Comparison of ENCODE assay signal across 1 cellular context in genomic region chr17:75043789-75044188, GRCh38.
TF ChIP-seq lines count a peak whose summit lies in the region.

No MANE protein-coding gene starts in this region.

TF ChIP-seq in HEK293, 187 proteins besides CTCF, POLR2A, EP300 and RAD21:
- TF ChIP-seq, protein P1, sequence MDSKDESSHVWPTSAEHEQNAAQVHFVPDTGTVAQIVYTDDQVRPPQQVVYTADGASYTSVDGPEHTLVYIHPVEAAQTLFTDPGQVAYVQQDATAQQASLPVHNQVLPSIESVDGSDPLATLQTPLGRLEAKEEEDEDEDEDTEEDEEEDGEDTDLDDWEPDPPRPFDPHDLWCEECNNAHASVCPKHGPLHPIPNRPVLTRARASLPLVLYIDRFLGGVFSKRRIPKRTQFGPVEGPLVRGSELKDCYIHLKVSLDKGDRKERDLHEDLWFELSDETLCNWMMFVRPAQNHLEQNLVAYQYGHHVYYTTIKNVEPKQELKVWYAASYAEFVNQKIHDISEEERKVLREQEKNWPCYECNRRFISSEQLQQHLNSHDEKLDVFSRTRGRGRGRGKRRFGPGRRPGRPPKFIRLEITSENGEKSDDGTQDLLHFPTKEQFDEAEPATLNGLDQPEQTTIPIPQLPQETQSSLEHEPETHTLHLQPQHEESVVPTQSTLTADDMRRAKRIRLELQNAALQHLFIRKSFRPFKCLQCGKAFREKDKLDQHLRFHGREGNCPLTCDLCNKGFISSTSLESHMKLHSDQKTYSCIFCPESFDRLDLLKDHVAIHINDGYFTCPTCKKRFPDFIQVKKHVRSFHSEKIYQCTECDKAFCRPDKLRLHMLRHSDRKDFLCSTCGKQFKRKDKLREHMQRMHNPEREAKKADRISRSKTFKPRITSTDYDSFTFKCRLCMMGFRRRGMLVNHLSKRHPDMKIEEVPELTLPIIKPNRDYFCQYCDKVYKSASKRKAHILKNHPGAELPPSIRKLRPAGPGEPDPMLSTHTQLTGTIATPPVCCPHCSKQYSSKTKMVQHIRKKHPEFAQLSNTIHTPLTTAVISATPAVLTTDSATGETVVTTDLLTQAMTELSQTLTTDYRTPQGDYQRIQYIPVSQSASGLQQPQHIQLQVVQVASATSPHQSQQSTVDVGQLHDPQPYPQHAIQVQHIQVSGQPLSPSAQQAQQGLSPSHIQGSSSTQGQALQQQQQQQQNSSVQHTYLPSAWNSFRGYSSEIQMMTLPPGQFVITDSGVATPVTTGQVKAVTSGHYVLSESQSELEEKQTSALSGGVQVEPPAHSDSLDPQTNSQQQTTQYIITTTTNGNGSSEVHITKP (tag by site-specific recombination; IDR thresholded peaks at IDR 0.05), result peak; percentile 46
- TF ChIP-seq, protein P2, sequence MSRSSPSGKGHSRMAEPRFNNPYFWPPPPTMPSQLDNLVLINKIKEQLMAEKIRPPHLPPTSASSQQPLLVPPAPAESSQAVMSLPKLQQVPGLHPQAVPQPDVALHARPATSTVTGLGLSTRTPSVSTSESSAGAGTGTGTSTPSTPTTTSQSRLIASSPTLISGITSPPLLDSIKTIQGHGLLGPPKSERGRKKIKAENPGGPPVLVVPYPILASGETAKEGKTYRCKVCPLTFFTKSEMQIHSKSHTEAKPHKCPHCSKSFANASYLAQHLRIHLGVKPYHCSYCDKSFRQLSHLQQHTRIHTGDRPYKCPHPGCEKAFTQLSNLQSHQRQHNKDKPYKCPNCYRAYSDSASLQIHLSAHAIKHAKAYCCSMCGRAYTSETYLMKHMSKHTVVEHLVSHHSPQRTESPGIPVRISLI (tag by site-specific recombination; IDR thresholded peaks at IDR 0.05), result peak; percentile 16; the same call in 1 of the 2 replicates
- peak; percentile 60; the same call in 1 of the 2 replicates for TF ChIP-seq ZNF600 (tag by site-specific recombination; IDR thresholded peaks at IDR 0.05)
